Comparison of ENCODE assay signal across 17 cellular contexts in the genomic region with DNA sequence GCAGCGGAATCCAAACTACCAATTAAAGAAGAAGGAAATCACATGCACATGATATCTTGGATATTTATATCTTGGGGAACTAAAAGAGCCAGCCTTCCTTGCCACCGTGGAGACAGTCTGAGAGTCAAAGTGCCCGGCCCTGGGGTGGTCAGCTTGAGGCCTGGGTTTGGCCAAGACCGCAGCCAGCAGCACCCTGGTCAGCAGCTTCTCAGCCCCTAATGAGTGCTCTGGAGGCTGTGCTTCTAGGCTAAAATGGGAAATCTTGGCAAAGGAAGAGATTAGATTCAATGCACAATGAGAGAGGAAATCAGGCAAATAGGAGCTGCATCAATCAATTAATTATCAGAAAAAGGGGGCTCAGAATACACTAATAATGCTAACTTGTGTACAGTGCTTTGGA.
DNase-seq lines count a peak whose midpoint lies in the region; TF ChIP-seq lines count a peak whose summit lies in the region.
"Had no signal": no experiment of that assay in that cellular context is flagged by ENCODE, and none has a peak within 500 bp of the region (broad histone marks: within the 10 kb centered on the region; RNA-seq: fewer than 3 reads in every experiment).

No MANE protein-coding gene starts in this region.

- H3K27ac Mint-ChIP-seq in brain = peak overlapping the region; percentile 16 to 97 (median 61)
- no peak overlapping the region for H3K27ac Mint-ChIP-seq in CD4-positive, alpha-beta memory T cell
- H3K27ac Mint-ChIP-seq: CD8-positive, alpha-beta T cell had no signal

- peak overlapping the region in 3 of 5 experiments; percentile 11 to 53 (median 42) for H3K4me3 Mint-ChIP-seq in brain
- H3K4me3 Mint-ChIP-seq in CD4-positive, alpha-beta memory T cell = no peak overlapping the region
- H3K4me3 Mint-ChIP-seq: CD14-positive monocyte; CD8-positive, alpha-beta T cell; H9 had no signal

- intact Hi-C loops in CD4-positive, alpha-beta memory T cell (cut with micrococcal nuclease) = no loop called here

- H4K20me1 ChIP-seq in BLaER1 = no peaks in the 10 kb centered on the region
- H4K20me1 ChIP-seq in OCI-LY1 (ENCODE audit: insufficient read depth, low read length) = no peaks in the 10 kb centered on the region

- H2AFZ ChIP-seq in OCI-LY1 (ENCODE audit: low read length) = no peak overlapping the region

- peaks cover 4% of the 10 kb centered on the region for H3K27me3 Mint-ChIP-seq in brain
- H3K27me3 Mint-ChIP-seq in CD4-positive, alpha-beta memory T cell = no peaks in the 10 kb centered on the region

- H3K27me3 ChIP-seq in BLaER1 (no peaks in the 10 kb centered on the region), OCI-LY1 (ENCODE audit: insufficient read depth, low read length) (no peaks in the 10 kb centered on the region)
- H3K27me3 ChIP-seq in CD4-positive, alpha-beta memory T cell (ENCODE audit: insufficient read depth, low read length) = no peaks in the 10 kb centered on the region
- H3K27me3 ChIP-seq: BE2C had no signal

- H3K4me2 ChIP-seq in BLaER1 = peak overlapping the region; percentile 7; the same call in 1 of the 2 replicates
- H3K4me2 ChIP-seq in OCI-LY1 (ENCODE audit: low read length) = peak overlapping the region; percentile 32; the same call in 1 of the 2 replicates

- H3K9me3 ChIP-seq in BLaER1 (no peaks in the 10 kb centered on the region), OCI-LY1 (ENCODE audit: low read length) (no peaks in the 10 kb centered on the region)
- no peaks in the 10 kb centered on the region for H3K9me3 ChIP-seq in CD4-positive, alpha-beta memory T cell (ENCODE audit: control insufficient read depth in 1 of 2, low read length in 2 of 2)
- H3K9me3 ChIP-seq: BE2C had no signal

- H3K9ac ChIP-seq in BLaER1 = no peak overlapping the region
- H3K9ac ChIP-seq in OCI-LY1 (ENCODE audit: low read length) = peak overlapping the region; percentile 20; the same call in 1 of the 2 replicates

- H3K27ac ChIP-seq in BLaER1 (no peak overlapping the region), OCI-LY1 (ENCODE audit: low read depth, low read length, poor library complexity, severe bottlenecking) (peak overlapping the region; percentile 83)
- no peak overlapping the region for H3K27ac ChIP-seq in CD4-positive, alpha-beta memory T cell (ENCODE audit: low read depth, low read length)

- H3F3A ChIP-seq in OCI-LY1 (ENCODE audit: insufficient read depth, low read length) = 0 out of 2 replicates have a peak, but pooled peaks cover 2% of the 10 kb centered on the region

- peaks cover 69% of the 10 kb centered on the region for H3K4me1 Mint-ChIP-seq in brain
- peaks cover 0 to 1% (median 0%) of the 10 kb centered on the region in 4 donors for H3K4me1 Mint-ChIP-seq in CD4-positive, alpha-beta memory T cell
- H3K4me1 Mint-ChIP-seq: CD14-positive monocyte had no signal

- POLR2A ChIA-PET in CD4-positive, alpha-beta memory T cell (lab: Charles Lee; ENCODE audit: partially characterized antibody) = no interaction called here

- no peak overlapping the region for H3K4me3 ChIP-seq in BLaER1
- H3K4me3 ChIP-seq in OCI-LY1 (ENCODE audit: low read depth, low read length, poor library complexity, severe bottlenecking) = no peak overlapping the region
- no peak overlapping the region for H3K4me3 ChIP-seq in CD4-positive, alpha-beta memory T cell (ENCODE audit: low read length in 2 of 2)
- H3K4me3 ChIP-seq: GM12878 had no signal

- H3K4me1 ChIP-seq in BLaER1 (peaks cover 34% of the 10 kb centered on the region; the same call in 1 of the 2 replicates), OCI-LY1 (ENCODE audit: insufficient read depth, low read length, severe bottlenecking) (peaks cover 76% of the 10 kb centered on the region)
- no peaks in the 10 kb centered on the region for H3K4me1 ChIP-seq in CD4-positive, alpha-beta memory T cell (ENCODE audit: insufficient read depth, low read length)

- peaks cover 0 to 6% (median 4%) of the 10 kb centered on the region in 5 experiments for H3K9me3 Mint-ChIP-seq in brain
- peaks cover 0 to 16% (median 5%) of the 10 kb centered on the region in 8 donors for H3K9me3 Mint-ChIP-seq in CD4-positive, alpha-beta memory T cell
- H3K9me3 Mint-ChIP-seq: H9 had no signal

- CTCF ChIA-PET in CD4-positive, alpha-beta memory T cell (lab: Charles Lee; ENCODE audit: partially characterized antibody) = interaction anchor here (1.4 kb wide), 1 partner anchor 10 kb away, joined by 3 read pairs; no protein-coding TSS in a partner anchor

- peaks cover 7% of the 10 kb centered on the region for H3K36me3 Mint-ChIP-seq in brain
- no peaks in the 10 kb centered on the region for H3K36me3 Mint-ChIP-seq in CD4-positive, alpha-beta memory T cell
- H3K36me3 Mint-ChIP-seq: CD14-positive monocyte; CD8-positive, alpha-beta T cell had no signal

- H3K36me3 ChIP-seq in BLaER1 (peaks cover 9% of the 10 kb centered on the region; the same call in 1 of the 2 replicates), OCI-LY1 (ENCODE audit: insufficient read depth, low read length) (no peaks in the 10 kb centered on the region)
- no peaks in the 10 kb centered on the region for H3K36me3 ChIP-seq in CD4-positive, alpha-beta memory T cell (ENCODE audit: insufficient read depth, low read length)
- H3K36me3 ChIP-seq: BE2C had no signal

- H3K79me2 ChIP-seq in OCI-LY1 (ENCODE audit: insufficient read depth, low read length) = no peaks in the 10 kb centered on the region

- TF ChIP-seq CTCF in OCI-LY1 (IDR thresholded peaks at IDR 0.05; ENCODE audit: low read length) (no peak), brain (conservative IDR thresholded peaks at IDR 0.05) (no peak)

- DNase-seq in retina (peak; percentile 30), A172 (ENCODE audit: low spot score) (no peak), NCI-H510A (lab: John Stamatoyannopoulos, UW) (no peak)
- DNase-seq in CD4-positive, alpha-beta memory T cell = no peak
- DNase-seq: 8988T; BE2C; Calu3; CD8-positive, alpha-beta T cell; DND-41; EL; H9; IMR-90 had no signal

- no peaks in the 10 kb centered on the region for H3K9me2 ChIP-seq in OCI-LY1 (ENCODE audit: low read depth, low read length)

Comparison
In these comparisons a context has a peak if more than half of its experiments do, and no peak if none do; other contexts are left out.
1. H3K27ac Mint-ChIP-seq: peak in brain (5 of 5); none in CD4-positive, alpha-beta memory T cell (0 of 7).
2. H3K4me3 Mint-ChIP-seq: peak in brain (3 of 5); none in CD4-positive, alpha-beta memory T cell (0 of 8).